In genomic region chr6:39411001-39411400, GRCh38 we compare ENCODE assay signal across 16 cellular contexts.
DNase-seq lines count a peak whose midpoint lies in the region; ATAC-seq and TF ChIP-seq lines count a peak whose summit lies in the region.
"Had no signal": no experiment of that assay in that cellular context is flagged by ENCODE, and none has a peak within 500 bp of the region (broad histone marks: within the 10 kb centered on the region; RNA-seq: fewer than 3 reads in every experiment).

No MANE protein-coding gene starts in this region.

- H4K20me1 ChIP-seq in GM23248 (ENCODE audit: insufficient read depth) (no peaks in the 10 kb centered on the region), PC-3 (ENCODE audit: low read length) (no peaks in the 10 kb centered on the region)

- H2BK5ac ChIP-seq in neuronal stem cell (ENCODE audit: low read length) = no peak overlapping the region

- ATAC-seq in PC-3 = no peak
- ATAC-seq: CD8-positive, alpha-beta T cell; HepG2 had no signal

- H4K91ac ChIP-seq in neuronal stem cell (ENCODE audit: low read depth, low read length, poor library complexity) = no peak overlapping the region

- H3K36me3 Mint-ChIP-seq in chondrocyte (ENCODE audit: low read depth) = no peaks in the 10 kb centered on the region
- H3K36me3 Mint-ChIP-seq: CD14-positive monocyte; CD8-positive, alpha-beta T cell had no signal

- H3K4me3 ChIP-seq in GM23248 = no peak overlapping the region
- no peak overlapping the region for H3K4me3 ChIP-seq in neuronal stem cell (ENCODE audit: low read length in 2 of 2)
- H3K4me3 ChIP-seq in HAP-1 = no peak overlapping the region
- H3K4me3 ChIP-seq in PC-3 (ENCODE audit: low read length) = no peak overlapping the region

- H2BK120ac ChIP-seq in neuronal stem cell (ENCODE audit: low read depth, low read length) = no peak overlapping the region

- DNase-seq in GM23248 (no peak), neuronal stem cell (ENCODE audit: low spot score) (no peak), chondrocyte (ENCODE audit: low spot score) (no peak), HAP-1 (ENCODE audit: low spot score in 2 of 2) (no peak), SHP77 treated with DMSO at 0.1 percent for 48 hours (lab: John Stamatoyannopoulos, UW) (no peak), PC-3 (no peak)
- DNase-seq: CD8-positive, alpha-beta T cell; COR-L47; DND-41; GDM1; HCEC 1CT; HFFc6 had no signal

- TF ChIP-seq CTCF in chondrocyte (IDR thresholded peaks at IDR 0.05) (no peak), PC-3 (conservative IDR thresholded peaks at IDR 0.05; ENCODE audit: low read depth, low read length) (no peak)

- 85 to 97% methylated on average over 4 of the region's 4 CpGs for WGBS in GM23248 (ENCODE audit: low coverage in 1 of 2, low lambda C conversion rate in 2 of 2, missing lambda C conversion rate in 2 of 2), 2 experiments
- no CpG with 5 or more reads among the region's 4 CpGs for whole genome bisulfite sequencing in neuronal stem cell (ENCODE audit: extremely low coverage in 2 of 2, insufficient read length in 2 of 2, insufficient replicate concordance in 1 of 2), 2 donors

- no peaks in the 10 kb centered on the region for H3K79me1 ChIP-seq in neuronal stem cell (ENCODE audit: low read depth, low read length)

- in situ Hi-C loops in GM23248 (cut with MboI) (no loop called here), HAP-1 (cut with MboI; ENCODE audit: low sequenced_read_pairs) (no loop called here)

- H2AFZ ChIP-seq in GM23248 (no peak overlapping the region), neuronal stem cell (ENCODE audit: low read length) (no peak overlapping the region), PC-3 (ENCODE audit: low read length) (no peak overlapping the region)

- H3K23ac ChIP-seq in neuronal stem cell (ENCODE audit: low read depth, low read length, poor library complexity) = no peak overlapping the region

- H3K18ac ChIP-seq in neuronal stem cell (ENCODE audit: low read length) = peak overlapping the region; percentile 69

- no peaks in the 10 kb centered on the region for H3K27me3 Mint-ChIP-seq in chondrocyte (ENCODE audit: low read depth)
- H3K27me3 Mint-ChIP-seq: B cell had no signal

- H2BK15ac ChIP-seq in neuronal stem cell (ENCODE audit: low read length) = no peak overlapping the region

- no peaks in the 10 kb centered on the region for H3K9me3 Mint-ChIP-seq in chondrocyte (ENCODE audit: low read depth)
- H3K9me3 Mint-ChIP-seq: CD8-positive, alpha-beta T cell had no signal

- no peaks in the 10 kb centered on the region for H3K79me2 ChIP-seq in GM23248 (ENCODE audit: insufficient read depth)
- H3K79me2 ChIP-seq in PC-3 (ENCODE audit: low read length) = no peaks in the 10 kb centered on the region

- intact Hi-C loops in PC-3 (cut with micrococcal nuclease) = no loop called here

- H3K14ac ChIP-seq in neuronal stem cell (ENCODE audit: low read length) = no peak overlapping the region

- H3K4me1 ChIP-seq in GM23248 (ENCODE audit: insufficient read depth) (peaks cover 13% of the 10 kb centered on the region), neuronal stem cell (ENCODE audit: control insufficient read depth in 2 of 2, insufficient read depth in 1 of 2, low read depth in 1 of 2, low read length in 2 of 2) (peaks cover 0 to 3% of the 10 kb centered on the region in 2 donors), HAP-1 (no peaks in the 10 kb centered on the region), PC-3 (ENCODE audit: insufficient read depth, low read length) (peaks cover 3% of the 10 kb centered on the region; the same call in 1 of the 2 replicates)

- no peak overlapping the region for H3K9ac ChIP-seq in GM23248
- no peak overlapping the region for H3K9ac ChIP-seq in neuronal stem cell (ENCODE audit: low read depth, low read length, poor library complexity)
- H3K9ac ChIP-seq in PC-3 (ENCODE audit: low read length) = no peak overlapping the region

- peaks cover 8% of the 10 kb centered on the region for H3K4me1 Mint-ChIP-seq in chondrocyte (ENCODE audit: low read depth)
- H3K4me1 Mint-ChIP-seq: CD14-positive monocyte had no signal

- BruUV-seq in PC-3 (replicated peaks; lab: Mats Ljungman, UMichigan) = no TSS peak

- H3K4me2 ChIP-seq in GM23248 (ENCODE audit: unreplicated experiment) (no peak overlapping the region), neuronal stem cell (ENCODE audit: insufficient read depth, low read length, poor library complexity, severe bottlenecking) (no peak overlapping the region), PC-3 (ENCODE audit: low read length) (no peak overlapping the region)

- H2BK12ac ChIP-seq in neuronal stem cell (ENCODE audit: low read length) = no peak overlapping the region

- CTCF ChIA-PET in PC-3 (lab: Charles Lee) = no interaction called here

- no peak overlapping the region for H3K27ac Mint-ChIP-seq in chondrocyte (ENCODE audit: unreplicated experiment)
- H3K27ac Mint-ChIP-seq: B cell; CD14-positive monocyte; CD8-positive, alpha-beta T cell; HFFc6 had no signal

- no peaks in the 10 kb centered on the region for H3K36me3 ChIP-seq in GM23248 (ENCODE audit: low read depth)
- H3K36me3 ChIP-seq in neuronal stem cell (replicated peaks in 1 of 2; ENCODE audit: control insufficient read depth in 2 of 2, insufficient read depth in 2 of 2, low read length in 2 of 2) = no peaks in the 10 kb centered on the region
- H3K36me3 ChIP-seq in HAP-1 (replicated peaks) = no peaks in the 10 kb centered on the region
- H3K36me3 ChIP-seq in PC-3 (ENCODE audit: low read depth, low read length) = no peaks in the 10 kb centered on the region

- H3K4ac ChIP-seq in neuronal stem cell (ENCODE audit: low read length) = no peak overlapping the region

- no peaks in the 10 kb centered on the region for H3K9me3 ChIP-seq in GM23248 (ENCODE audit: low read depth)
- no peaks in the 10 kb centered on the region for H3K9me3 ChIP-seq in neuronal stem cell (replicated peaks in 1 of 2; ENCODE audit: control insufficient read depth in 2 of 2, insufficient read depth in 1 of 2, low read depth in 1 of 2, low read length in 2 of 2)
- H3K9me3 ChIP-seq in HAP-1 = no peaks in the 10 kb centered on the region
- H3K9me3 ChIP-seq in PC-3 (ENCODE audit: low read length) = no peaks in the 10 kb centered on the region

- no peak overlapping the region for H4K8ac ChIP-seq in neuronal stem cell (ENCODE audit: low read depth, low read length)

- H3K27me3 ChIP-seq in GM23248 (replicated peaks; ENCODE audit: insufficient read depth) (no peaks in the 10 kb centered on the region), neuronal stem cell (ENCODE audit: control insufficient read depth in 3 of 3, insufficient read depth in 3 of 3, low read depth in 1 of 3, low read length in 3 of 3) (no peaks in the 10 kb centered on the region), HAP-1 (ENCODE audit: low read depth) (no peaks in the 10 kb centered on the region), PC-3 (ENCODE audit: low read length) (no peaks in the 10 kb centered on the region)

- no peak overlapping the region for H2AK5ac ChIP-seq in neuronal stem cell (ENCODE audit: low read depth, low read length)

- H3K27ac ChIP-seq in GM23248 (peak overlapping the region; percentile 59; the same call in 1 of the 2 replicates), cingulate gyrus (ENCODE audit: low read depth, low read length) (peak overlapping the region; percentile 78), neuronal stem cell (replicated peaks; ENCODE audit: low read length) (no peak overlapping the region), PC-3 (ENCODE audit: low read length) (no peak overlapping the region)

- H3F3A ChIP-seq in GM23248 (ENCODE audit: insufficient read depth) (peaks cover 10% of the 10 kb centered on the region; the same call in 1 of the 2 replicates), PC-3 (ENCODE audit: low read length, unreplicated experiment) (no peaks in the 10 kb centered on the region)

- POLR2A ChIA-PET in PC-3 (lab: Charles Lee; ENCODE audit: unreplicated experiment) = no interaction called here

- H3K4me3 Mint-ChIP-seq in chondrocyte (ENCODE audit: unreplicated experiment) = no peak overlapping the region
- H3K4me3 Mint-ChIP-seq: B cell; CD14-positive monocyte; CD8-positive, alpha-beta T cell; HFFc6 had no signal

- H3K9me2 ChIP-seq in GM23248 (ENCODE audit: insufficient read depth) (no peaks in the 10 kb centered on the region), PC-3 (replicated peaks; ENCODE audit: low read length) (no peaks in the 10 kb centered on the region; the same call in 1 of the 2 replicates)

Comparison
In these comparisons a context has a peak if more than half of its experiments do, and no peak if none do; other contexts are left out.
1. H3K27ac ChIP-seq: peak in GM23248 (single experiment) and cingulate gyrus (single experiment); none in neuronal stem cell (single experiment) and PC-3 (single experiment).